21 cellular contexts compared by ENCODE assay signal in genomic region chr9:35635730-35636129, GRCh38. TPM values are rescaled to one million over a fixed set of nuclear protein-coding genes. Genes with fewer than 3 reads are reported as not detected.
DNase-seq lines count a peak whose midpoint lies in the region; ATAC-seq and TF ChIP-seq lines count a peak whose summit lies in the region.
"Had no signal": no experiment of that assay in that cellular context is flagged by ENCODE, and none has a peak within 500 bp of the region (broad histone marks: within the 10 kb centered on the region; RNA-seq: fewer than 3 reads in every experiment).

No MANE protein-coding gene starts in this region.

- H3K79me2 ChIP-seq in Loucy (ENCODE audit: insufficient read depth, low read length): no peaks in the 10 kb centered on the region
- H3K79me2 ChIP-seq: hepatocyte had no signal

- H3K36me3 ChIP-seq in BLaER1 treated with 17β-estradiol and CSF1 and Interleukin-3, amounts not matched to agents 10 nM and 100 nM: peaks cover 0 to 6% (median 5%) of the 10 kb centered on the region in 11 experiments; a peak in 8 of 22 replicates
- H3K36me3 ChIP-seq in Loucy (ENCODE audit: insufficient read depth, low read length) (no peaks in the 10 kb centered on the region), mesenchymal stem cell (ENCODE audit: control insufficient read depth in 1 of 2, insufficient read depth in 2 of 2, low read depth in 1 of 2, low read length in 2 of 2) (peaks cover 0 to 1% of the 10 kb centered on the region in 2 experiments)
- H3K36me3 ChIP-seq: HAP-1 had no signal

- no peak overlapping the region for H3K18ac ChIP-seq in mesenchymal stem cell (ENCODE audit: low read depth in 1 of 2, low read length in 2 of 2)

- peak overlapping the region in 10 of 11 experiments; percentile 11 to 82 (median 71); a peak in 19 of 22 replicates for H3K9ac ChIP-seq in BLaER1 treated with 17β-estradiol and CSF1 and Interleukin-3, amounts not matched to agents 10 nM and 100 nM
- H3K9ac ChIP-seq in Loucy (ENCODE audit: low read depth, low read length, poor library complexity, severe bottlenecking) (peak overlapping the region; percentile 50), mesenchymal stem cell (ENCODE audit: low read length) (no peak overlapping the region)

- H3K4me1 ChIP-seq in BLaER1 treated with 17β-estradiol and CSF1 and Interleukin-3, amounts not matched to agents 10 nM and 100 nM: peaks cover 66 to 82% (median 74%) of the 10 kb centered on the region in 10 experiments
- H3K4me1 ChIP-seq in Loucy (ENCODE audit: insufficient read depth, low read length, poor library complexity, severe bottlenecking): peaks cover 39% of the 10 kb centered on the region
- H3K4me1 ChIP-seq in mesenchymal stem cell (ENCODE audit: control insufficient read depth, insufficient read depth, low read depth, low read length): no peaks in the 10 kb centered on the region
- H3K4me1 ChIP-seq: HAP-1 had no signal

- no peaks in the 10 kb centered on the region for H3K27me3 Mint-ChIP-seq in central memory CD8-positive, alpha-beta T cell
- H3K27me3 Mint-ChIP-seq in nephron progenitor cell (ENCODE audit: low read depth, poor library complexity): peaks cover 19% of the 10 kb centered on the region
- H3K27me3 Mint-ChIP-seq: T-helper 17 cell had no signal

- H3K27ac Mint-ChIP-seq in central memory CD8-positive, alpha-beta T cell (ENCODE audit: low read depth): peak overlapping the region; percentile 76
- H3K27ac Mint-ChIP-seq in nephron progenitor cell: peak overlapping the region; percentile 37
- H3K27ac Mint-ChIP-seq: endodermal cell, T-helper 17 cell had no signal

- H3K4ac ChIP-seq in mesenchymal stem cell (ENCODE audit: low read depth in 1 of 2, low read length in 2 of 2): no peak overlapping the region

- H2BK5ac ChIP-seq in mesenchymal stem cell (ENCODE audit: low read depth, low read length, poor library complexity, severe bottlenecking): no peak overlapping the region

- no peaks in the 10 kb centered on the region for H3K9me3 Mint-ChIP-seq in central memory CD8-positive, alpha-beta T cell
- peaks cover 22% of the 10 kb centered on the region for H3K9me3 Mint-ChIP-seq in nephron progenitor cell

- peaks cover 0 to 11% (median 7%) of the 10 kb centered on the region in 11 experiments; a peak in 16 of 22 replicates for H3K9me3 ChIP-seq in BLaER1 treated with 17β-estradiol and CSF1 and Interleukin-3, amounts not matched to agents 10 nM and 100 nM (replicated peaks in 1 of 11)
- no peaks in the 10 kb centered on the region for H3K9me3 ChIP-seq in Loucy (ENCODE audit: insufficient read depth, low read depth, low read length)
- no peaks in the 10 kb centered on the region for H3K9me3 ChIP-seq in mesenchymal stem cell (ENCODE audit: control insufficient read depth, low read length)
- H3K9me3 ChIP-seq: HAP-1 had no signal

- no peak overlapping the region for H3K14ac ChIP-seq in mesenchymal stem cell (ENCODE audit: low read length in 2 of 2)

- no peak overlapping the region for H4K8ac ChIP-seq in mesenchymal stem cell (ENCODE audit: low read length)

- H2AK5ac ChIP-seq in mesenchymal stem cell (ENCODE audit: low read length, severe bottlenecking): no peak overlapping the region

- peak overlapping the region in 2 of 10 experiments; percentile 11 to 26; a peak in 2 of 20 replicates for H3K4me3 ChIP-seq in BLaER1 treated with 17β-estradiol and CSF1 and Interleukin-3, amounts not matched to agents 10 nM and 100 nM
- H3K4me3 ChIP-seq in Loucy (ENCODE audit: low read length, poor library complexity, severe bottlenecking): peak overlapping the region; percentile 43
- no peak overlapping the region for H3K4me3 ChIP-seq in mesenchymal stem cell (ENCODE audit: insufficient read depth in 1 of 2, low read depth in 1 of 2, low read length in 2 of 2)
- H3K4me3 ChIP-seq: HAP-1, hepatocyte had no signal

- ATAC-seq in central memory CD8-positive, alpha-beta T cell (replicated peaks; ENCODE audit: extremely low read depth, poor library complexity, severe bottlenecking): no peak
- ATAC-seq in HG02642 (IDR thresholded peaks at IDR 0.05; ENCODE audit: poor library complexity, unreplicated experiment): no peak
- ATAC-seq: T-helper 17 cell had no signal

- no peak for DNase-seq in central memory CD8-positive, alpha-beta T cell (ENCODE audit: low spot score in 2 of 2)
- DNase-seq in nephron progenitor cell: no peak
- no peak for DNase-seq in activated gamma-delta T cell treated with Interleukin-2 at 50 U/mL for 16 hours
- no peak for DNase-seq in mesenchymal stem cell
- DNase-seq in GM03348 (ENCODE audit: low spot score): no peak
- DNase-seq: aorta, endodermal cell, NCI-H1048, NCI-H2081, NCI-H524 treated with DMSO at 0.1 percent for 48 hours, OCI-M1, SIG-M5, T-helper 17 cell had no signal

- H3K4me1 Mint-ChIP-seq in central memory CD8-positive, alpha-beta T cell: peaks cover 55% of the 10 kb centered on the region
- peaks cover 30% of the 10 kb centered on the region for H3K4me1 Mint-ChIP-seq in nephron progenitor cell
- H3K4me1 Mint-ChIP-seq: endodermal cell had no signal

- H3K36me3 Mint-ChIP-seq in central memory CD8-positive, alpha-beta T cell (ENCODE audit: insufficient read depth): peaks cover 2% of the 10 kb centered on the region
- peaks cover 21% of the 10 kb centered on the region for H3K36me3 Mint-ChIP-seq in nephron progenitor cell (ENCODE audit: low read depth)

- no peak overlapping the region for H2BK12ac ChIP-seq in mesenchymal stem cell (ENCODE audit: low read length in 2 of 2)

- no peak overlapping the region for H3K4me3 Mint-ChIP-seq in central memory CD8-positive, alpha-beta T cell
- no peak overlapping the region for H3K4me3 Mint-ChIP-seq in nephron progenitor cell
- H3K4me3 Mint-ChIP-seq: endodermal cell, T-helper 17 cell had no signal

- H4K91ac ChIP-seq in mesenchymal stem cell (ENCODE audit: low read length): no peak overlapping the region

- H3K4me2 ChIP-seq in BLaER1 treated with 17β-estradiol and CSF1 and Interleukin-3, amounts not matched to agents 10 nM and 100 nM: peak overlapping the region; percentile 66 to 96 (median 84)
- H3K4me2 ChIP-seq in Loucy (ENCODE audit: low read depth, low read length, poor library complexity, severe bottlenecking): peak overlapping the region; percentile 60
- H3K4me2 ChIP-seq in mesenchymal stem cell (ENCODE audit: low read length, poor library complexity, severe bottlenecking): no peak overlapping the region
- H3K4me2 ChIP-seq: hepatocyte had no signal

- no peaks in the 10 kb centered on the region for H4K20me1 ChIP-seq in BLaER1 treated with 17β-estradiol and CSF1 and Interleukin-3, amounts not matched to agents 10 nM and 100 nM
- H4K20me1 ChIP-seq in Loucy (ENCODE audit: insufficient read depth, low read length, poor library complexity, severe bottlenecking): no peaks in the 10 kb centered on the region

- H2AFZ ChIP-seq in Loucy (ENCODE audit: low read length) (peak overlapping the region; percentile 71), mesenchymal stem cell (ENCODE audit: low read depth, low read length) (no peak overlapping the region)
- H2AFZ ChIP-seq: hepatocyte had no signal

- H3K9me2 ChIP-seq in Loucy (replicated peaks; ENCODE audit: low read depth, low read length): no peaks in the 10 kb centered on the region

- TF ChIP-seq CTCF in Loucy (conservative IDR thresholded peaks at IDR 0.05; ENCODE audit: low read length) (no peak), nephron progenitor cell (IDR thresholded peaks at IDR 0.05) (no peak)

- H3K27me3 ChIP-seq in BLaER1 treated with 17β-estradiol and CSF1 and Interleukin-3, amounts not matched to agents 10 nM and 100 nM: no peaks in the 10 kb centered on the region
- H3K27me3 ChIP-seq in Loucy (ENCODE audit: insufficient read depth, low read length, poor library complexity, severe bottlenecking) (no peaks in the 10 kb centered on the region), mesenchymal stem cell (ENCODE audit: control insufficient read depth in 1 of 2, insufficient read depth in 1 of 2, low read length in 2 of 2) (no peaks in the 10 kb centered on the region)
- H3K27me3 ChIP-seq: hepatocyte had no signal

- no peak overlapping the region for H3K23ac ChIP-seq in mesenchymal stem cell (ENCODE audit: low read length in 2 of 2)

- H2BK15ac ChIP-seq in mesenchymal stem cell (ENCODE audit: low read depth, poor library complexity, severe bottlenecking): no peak overlapping the region

- no peak overlapping the region for H2BK120ac ChIP-seq in mesenchymal stem cell (ENCODE audit: low read depth, low read length)

- no peaks in the 10 kb centered on the region for H3F3A ChIP-seq in Loucy (ENCODE audit: low read depth)

- peak overlapping the region; percentile 74 to 93 (median 84) for H3K27ac ChIP-seq in BLaER1 treated with 17β-estradiol and CSF1 and Interleukin-3, amounts not matched to agents 10 nM and 100 nM
- H3K27ac ChIP-seq in mesenchymal stem cell (ENCODE audit: low read length, poor library complexity, severe bottlenecking): no peak overlapping the region
- H3K27ac ChIP-seq: hepatocyte, HL-60 had no signal

- H3K79me1 ChIP-seq in mesenchymal stem cell (replicated peaks; ENCODE audit: low read length, poor library complexity, severe bottlenecking): no peaks in the 10 kb centered on the region

RNA-seq across cellular contexts. Expression of gene SIT1, which starts 15.0 kb away (rescaled TPM):
- not detected for polyA plus RNA-seq in mesenchymal stem cell (2013, experiment 1 of 2)
- not detected for polyA plus RNA-seq in mesenchymal stem cell (2013, experiment 2 of 2)
- polyA plus RNA-seq: AG04450, hepatocyte, keratinocyte had no signal

RNA-seq across cellular contexts. Expression of gene CD72, which starts 17.5 kb away (rescaled TPM):
- polyA plus RNA-seq in mesenchymal stem cell (2013, experiment 1 of 2): 0.47 TPM
- polyA plus RNA-seq in mesenchymal stem cell (2013, experiment 2 of 2): 0.32 TPM

RNA-seq across cellular contexts. Expression of gene RMRP, which starts 22.1 kb away (rescaled TPM):
- not detected for polyA plus RNA-seq in mesenchymal stem cell (2013, experiment 1 of 2)
- polyA plus RNA-seq in mesenchymal stem cell (2013, experiment 2 of 2): not detected
- polyA plus RNA-seq: aorta, hepatocyte had no signal

RNA-seq across cellular contexts. Expression of gene CCDC107, which starts 22.4 kb away (rescaled TPM):
- 21.7 TPM for polyA plus RNA-seq in mesenchymal stem cell (2013, experiment 1 of 2)
- polyA plus RNA-seq in mesenchymal stem cell (2013, experiment 2 of 2): 20.5 TPM

RNA-seq across cellular contexts. Expression of gene ARHGEF39, which starts 29.3 kb away (rescaled TPM):
- 0.81 TPM for polyA plus RNA-seq in mesenchymal stem cell (2013, experiment 1 of 2)
- 0.73 TPM for polyA plus RNA-seq in mesenchymal stem cell (2013, experiment 2 of 2)
